ENCODE assay signal across 7 cellular contexts in genomic region chr16:70043538-70044067, GRCh38.
A peak's percentile ranks its signal among the peaks of the same experiment; 100 is the strongest.
DNase-seq lines count a peak whose midpoint lies in the region; ATAC-seq, FAIRE-seq and TF ChIP-seq lines count a peak whose summit lies in the region.
"Not testable (repeated sequence)": the region's sequence is repeated elsewhere in the genome, so short reads cannot be mapped to it uniquely, and the experiment has no call there.

No MANE protein-coding gene starts in this region.

- intact Hi-C loops in PC-3 (cut with micrococcal nuclease); MCF 10A (cut with micrococcal nuclease); lower lobe of right lung (cut with DNase I): not testable (repeated sequence)

- not testable (repeated sequence) for H3F3A ChIP-seq in GM23248 (ENCODE audit: insufficient read depth); PC-3 (ENCODE audit: low read length, unreplicated experiment)

- not testable (repeated sequence) for H3K4me1 Mint-ChIP-seq in astrocyte (ENCODE audit: low read depth, unreplicated experiment); MCF 10A (ENCODE audit: insufficient read depth, unreplicated experiment)

- FAIRE-seq in astrocyte (lab: Jason Lieb, UNC), result not testable (repeated sequence)

- not testable (repeated sequence) for H3K27me3 Mint-ChIP-seq in astrocyte (ENCODE audit: low read depth, unreplicated experiment); MCF 10A (ENCODE audit: insufficient read depth, unreplicated experiment)

- not testable (repeated sequence) for H3K27ac ChIP-seq in GM23248; PC-3 (ENCODE audit: low read length); astrocyte (ENCODE audit: low read depth, low read length); lower lobe of right lung

- not testable (repeated sequence) for H3K9me2 ChIP-seq in GM23248 (ENCODE audit: insufficient read depth); PC-3 (replicated peaks; ENCODE audit: low read length)

- in situ Hi-C loops in GM23248 (cut with MboI), result not testable (repeated sequence)

- not testable (repeated sequence) for H4K20me1 ChIP-seq in GM23248 (ENCODE audit: insufficient read depth); PC-3 (ENCODE audit: low read length)
- H4K20me1 ChIP-seq in astrocyte (ENCODE audit: insufficient read depth, low read length), result peaks cover 16% of the 10 kb centered on the region

- H3K36me3 ChIP-seq in GM23248 (ENCODE audit: low read depth); PC-3 (ENCODE audit: low read depth, low read length); astrocyte (ENCODE audit: insufficient read depth, low read length): not testable (repeated sequence)
- peaks cover 34% of the 10 kb centered on the region for H3K36me3 ChIP-seq in lower lobe of right lung

- DNase-seq in GM23248, result peak; percentile 14
- peak; percentile 30 for DNase-seq in PC-3
- DNase-seq in astrocyte (ENCODE audit: low read depth), result peak; percentile 12
- peak; percentile 26 for DNase-seq in MCF 10A (ENCODE audit: unreplicated experiment)
- DNase-seq in fibroblast of mammary gland (ENCODE audit: low read depth), result peak; percentile 25
- DNase-seq in lower lobe of right lung, result not testable (repeated sequence)
- DNase-seq in renal cortical epithelial cell (ENCODE audit: low read depth), result peak; percentile 6

- BruUV-seq in PC-3 (replicated peaks; lab: Mats Ljungman, UMichigan); MCF 10A (replicated peaks; lab: Mats Ljungman, UMichigan): not testable (repeated sequence)

- CTCF ChIA-PET in PC-3 (lab: Charles Lee); MCF 10A (lab: Yijun Ruan, JAX): not testable (repeated sequence)

- H3K9me3 Mint-ChIP-seq in astrocyte (ENCODE audit: unreplicated experiment); MCF 10A (ENCODE audit: unreplicated experiment): not testable (repeated sequence)

- H3K9ac ChIP-seq in GM23248; PC-3 (ENCODE audit: low read length); astrocyte (ENCODE audit: low read length): not testable (repeated sequence)

- not testable (repeated sequence) for H3K9me3 ChIP-seq in GM23248 (ENCODE audit: low read depth); PC-3 (ENCODE audit: low read length); astrocyte (ENCODE audit: insufficient read depth, low read depth, low read length); lower lobe of right lung

- H3K4me1 ChIP-seq in GM23248 (ENCODE audit: insufficient read depth); PC-3 (ENCODE audit: insufficient read depth, low read length); astrocyte (ENCODE audit: insufficient read depth, low read length); lower lobe of right lung: not testable (repeated sequence)

- not testable (repeated sequence) for H3K27me3 ChIP-seq in GM23248 (replicated peaks; ENCODE audit: insufficient read depth); PC-3 (ENCODE audit: low read length); astrocyte (ENCODE audit: insufficient read depth, low read length); lower lobe of right lung (ENCODE audit: low read depth)

- ATAC-seq in PC-3, result peak; percentile 66
- ATAC-seq in lower lobe of right lung, result peak; percentile 30 to 31

- not testable (repeated sequence) for H3K4me2 ChIP-seq in GM23248 (ENCODE audit: unreplicated experiment); PC-3 (ENCODE audit: low read length)
- peak overlapping the region; percentile 35 for H3K4me2 ChIP-seq in astrocyte (ENCODE audit: low read length)

- POLR2A ChIA-PET in PC-3 (lab: Charles Lee; ENCODE audit: unreplicated experiment), result not testable (repeated sequence)
- POLR2A ChIA-PET in MCF 10A (lab: Yijun Ruan, JAX), result interaction anchor here (1.0 kb wide), 1 partner anchor 14 kb away, joined by 3 read pairs; no protein-coding TSS in a partner anchor

- WGBS in GM23248 (ENCODE audit: low coverage in 1 of 2, low lambda C conversion rate in 2 of 2, missing lambda C conversion rate in 2 of 2), 2 experiments, result 91 to 96% methylated on average over 7 of the region's 7 CpGs

- H3K27ac Mint-ChIP-seq in astrocyte (ENCODE audit: unreplicated experiment); MCF 10A (ENCODE audit: low read depth, unreplicated experiment): not testable (repeated sequence)

- TF ChIP-seq CTCF in PC-3 (conservative IDR thresholded peaks at IDR 0.05; ENCODE audit: low read depth, low read length); astrocyte (IDR thresholded peaks at IDR 0.05; ENCODE audit: insufficient read depth, low read depth, low read length); MCF 10A (IDR thresholded peaks at IDR 0.05; ENCODE audit: unreplicated experiment); fibroblast of mammary gland (conservative IDR thresholded peaks at IDR 0.05; ENCODE audit: control insufficient read depth, insufficient read depth, low read depth, low read length); lower lobe of right lung (IDR thresholded peaks at IDR 0.05): not testable (repeated sequence)

- H3K4me3 ChIP-seq in GM23248; PC-3 (ENCODE audit: low read length); astrocyte (ENCODE audit: insufficient read depth, low read depth, low read length); fibroblast of mammary gland (ENCODE audit: control insufficient read depth, low read depth, low read length); lower lobe of right lung: not testable (repeated sequence)

- H3K36me3 Mint-ChIP-seq in astrocyte (ENCODE audit: low read depth, unreplicated experiment), result not testable (repeated sequence)
- H3K36me3 Mint-ChIP-seq in MCF 10A (ENCODE audit: insufficient read depth, unreplicated experiment), result peaks cover 20% of the 10 kb centered on the region

- H3K79me2 ChIP-seq in GM23248 (ENCODE audit: insufficient read depth), result peaks cover 79% of the 10 kb centered on the region
- not testable (repeated sequence) for H3K79me2 ChIP-seq in PC-3 (ENCODE audit: low read length)
- peaks cover 15% of the 10 kb centered on the region for H3K79me2 ChIP-seq in astrocyte (ENCODE audit: insufficient read depth, low read length)

- H2AFZ ChIP-seq in GM23248; PC-3 (ENCODE audit: low read length); astrocyte (ENCODE audit: low read depth, low read length): not testable (repeated sequence)

- not testable (repeated sequence) for H3K4me3 Mint-ChIP-seq in astrocyte (ENCODE audit: unreplicated experiment); MCF 10A (ENCODE audit: unreplicated experiment)
